21 cellular contexts compared by ENCODE assay signal in the genomic region with DNA sequence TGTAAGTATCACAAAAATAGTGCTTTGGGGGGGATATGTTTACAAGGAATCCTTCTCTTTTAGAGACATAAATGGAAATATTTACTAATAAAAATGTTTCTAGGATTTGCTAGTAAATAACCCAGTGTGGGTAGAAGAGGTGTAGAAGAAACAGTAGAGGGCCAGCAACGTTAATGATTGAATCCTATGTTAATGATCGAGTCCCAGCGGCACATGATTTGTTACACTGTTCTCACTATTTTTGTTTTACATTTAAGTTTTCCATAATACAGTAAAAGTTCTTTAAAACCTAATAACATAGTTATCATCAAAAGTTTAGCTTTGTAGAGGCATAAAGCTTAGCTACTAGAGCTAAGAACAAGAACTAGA.
"Had no signal": no experiment of that assay in that cellular context is flagged by ENCODE, and none has a peak within 500 bp of the region (broad histone marks: within the 10 kb centered on the region; RNA-seq: fewer than 3 reads in every experiment).

No MANE protein-coding gene starts in this region.

- DNase-seq: activated CD4-positive, alpha-beta T cell treated with anti-CD3 and anti-CD28 coated beads, Interleukin-2, amount 50 U/mL, for 48 hours; activated naive CD4-positive, alpha-beta T cell treated with Interleukin-2 at 50 U/mL for 16 hours; activated naive CD8-positive, alpha-beta T cell treated with anti-CD3 and anti-CD28 coated beads for 36 hours; activated T-cell treated with anti-CD3 and anti-CD28 coated beads, Interleukin-2, amount 50 U/mL, for 48 hours; endodermal cell; immature natural killer cell; ovary; sigmoid colon; stimulated activated CD4-positive, alpha-beta T cell treated with anti-CD3 and anti-CD28 coated beads, Interleukin-2, amount 100 ng/mL, for 48 hours; stimulated activated naive CD4-positive, alpha-beta T cell treated with Interleukin-2 at 50 U/mL for 16 hours; T1000; thyroid gland; upper lobe of right lung had no signal

- H3K4me1 ChIP-seq: breast epithelium had no signal

- H3K9me3 ChIP-seq: breast epithelium, neutrophil, ovary, sigmoid colon, thyroid gland, upper lobe of right lung had no signal

- ATAC-seq: natural killer cell treated with Interleukin-12 subunit alpha and Interleukin-12 subunit beta and Interleukin-15 and Interleukin-18, amount 100 ng/mL, for 72 hours; upper lobe of right lung; WTC11 had no signal

- H3K4me2 ChIP-seq: hepatocyte, smooth muscle cell had no signal

- H3K27me3 ChIP-seq: breast epithelium, hepatocyte, neutrophil, ovary, sigmoid colon, thyroid gland, upper lobe of right lung had no signal

- H3K36me3 ChIP-seq: breast epithelium, ovary, thyroid gland, upper lobe of right lung had no signal

- H3K27ac ChIP-seq: breast epithelium, epithelial cell of prostate, hepatocyte, neutrophil, ovary, upper lobe of right lung had no signal

- H2AFZ ChIP-seq: hepatocyte had no signal

- H3K4me3 ChIP-seq: breast epithelium, coronary artery, hepatocyte, ovary, sigmoid colon, smooth muscle cell, thyroid gland, upper lobe of right lung had no signal
